In genomic region chr2:181474227-181474626, GRCh38 we compare ENCODE assay signal across 12 cellular contexts.
"Had no signal": no experiment of that assay in that cellular context is flagged by ENCODE, and none has a peak within 500 bp of the region (broad histone marks: within the 10 kb centered on the region; RNA-seq: fewer than 3 reads in every experiment).

No MANE protein-coding gene starts in this region.

- H3K4me1 ChIP-seq: body of pancreas had no signal

- H3K36me3 ChIP-seq: transverse colon had no signal

- H3K9me3 ChIP-seq: body of pancreas, transverse colon had no signal

- H3K4me3 ChIP-seq: body of pancreas, transverse colon had no signal

- H3K9me3 Mint-ChIP-seq: activated naive CD4-positive, alpha-beta T cell treated with anti-CD3 and anti-CD28 coated beads, Interleukin-2, amount 10 ng/mL, durations not matched to agents 7 days and 5 days; mesothelial cell of epicardium; stimulated activated naive B cell treated with anti-CD40 and anti-IgM and Interleukin-4, amounts not matched to agents 10 μg/mL and 1 μg/mL and 100 μg/mL, for 72 hours had no signal

- H3K4me3 Mint-ChIP-seq: activated naive CD4-positive, alpha-beta T cell treated with anti-CD3 and anti-CD28 coated beads, Interleukin-2, amount 10 ng/mL, durations not matched to agents 7 days and 5 days; mesothelial cell of epicardium; stimulated activated naive B cell treated with anti-CD40 and anti-IgM and Interleukin-4, amounts not matched to agents 10 μg/mL and 1 μg/mL and 100 μg/mL, for 72 hours had no signal

- H3K36me3 Mint-ChIP-seq: mesothelial cell of epicardium had no signal

- H3K27ac ChIP-seq: body of pancreas, epithelial cell of prostate, transverse colon had no signal

- H3K4me1 Mint-ChIP-seq: mesothelial cell of epicardium had no signal

- H3K27me3 ChIP-seq: body of pancreas, transverse colon had no signal

- DNase-seq: activated CD4-positive, alpha-beta T cell treated with anti-CD3 and anti-CD28 coated beads, Interleukin-2, amount 50 U/mL, for 48 hours; activated CD4-positive, CD25-positive, alpha-beta regulatory T cell treated with anti-CD3 and anti-CD28 coated beads, Interleukin-2, amount 50 U/mL, for 72 hours; activated naive CD4-positive, alpha-beta T cell treated with anti-CD3 and anti-CD28 coated beads, Interleukin-2, amount 10 ng/mL, durations not matched to agents 7 days and 5 days; amniotic stem cell; body of pancreas; effector memory CD4-positive, alpha-beta T cell; posterior cingulate gyrus; stimulated activated naive B cell treated with anti-CD40 and anti-IgM and Interleukin-4, amounts not matched to agents 10 μg/mL and 1 μg/mL and 100 μg/mL, for 72 hours; substantia nigra; transverse colon had no signal

- ATAC-seq: body of pancreas; stimulated activated naive B cell treated with anti-CD40 and anti-IgM and Interleukin-4, amounts not matched to agents 10 μg/mL and 1 μg/mL and 100 μg/mL, for 72 hours had no signal

- H3K27ac Mint-ChIP-seq: mesothelial cell of epicardium had no signal

- H3K27me3 Mint-ChIP-seq: activated naive CD4-positive, alpha-beta T cell treated with anti-CD3 and anti-CD28 coated beads, Interleukin-2, amount 10 ng/mL, durations not matched to agents 7 days and 5 days; stimulated activated naive B cell treated with anti-CD40 and anti-IgM and Interleukin-4, amounts not matched to agents 10 μg/mL and 1 μg/mL and 100 μg/mL, for 72 hours had no signal
